Comparison of ENCODE assay signal across 12 cellular contexts in genomic region chr5:176402684-176403083, GRCh38. TPM values are rescaled to one million over a fixed set of nuclear protein-coding genes. Genes with fewer than 3 reads are reported as not detected.
DNase-seq lines count a peak whose midpoint lies in the region; ATAC-seq, FAIRE-seq and TF ChIP-seq lines count a peak whose summit lies in the region.
"Had no signal": no experiment of that assay in that cellular context is flagged by ENCODE, and none has a peak within 500 bp of the region (broad histone marks: within the 10 kb centered on the region; RNA-seq: fewer than 3 reads in every experiment).

No MANE protein-coding gene starts in this region.

- H3K4me1 ChIP-seq in right atrium auricular region (peaks cover 0 to 43% of the 10 kb centered on the region in 2 donors), suprapubic skin (peaks cover 63% of the 10 kb centered on the region)
- H3K4me1 ChIP-seq: right lobe of liver, SJSA1 had no signal

- FAIRE-seq in GM19239 (lab: Jason Lieb, UNC) = no peak
- FAIRE-seq: G401.6 had no signal

- TF ChIP-seq POLR2A in suprapubic skin (IDR thresholded peaks at IDR 0.05) = no peak

- H3K9me3 ChIP-seq in right atrium auricular region (no peaks in the 10 kb centered on the region), suprapubic skin (no peaks in the 10 kb centered on the region)
- H3K9me3 ChIP-seq: right lobe of liver, SJSA1 had no signal

- peak overlapping the region; percentile 33 for H3K27ac ChIP-seq in angular gyrus (ENCODE audit: low read depth, low read length)
- H3K27ac ChIP-seq in right atrium auricular region = peak overlapping the region; percentile 58 to 66
- peak overlapping the region; percentile 35 for H3K27ac ChIP-seq in suprapubic skin
- H3K27ac ChIP-seq: right lobe of liver, SJSA1 had no signal

- H3K4me3 ChIP-seq in right atrium auricular region = no peak overlapping the region
- no peak overlapping the region for H3K4me3 ChIP-seq in suprapubic skin
- H3K4me3 ChIP-seq: dorsolateral prefrontal cortex, right lobe of liver, SJSA1 had no signal

- 47% methylated on average over 8 of the region's 8 CpGs for WGBS in suprapubic skin

- TF ChIP-seq CTCF in right atrium auricular region (IDR thresholded peaks at IDR 0.05) (no peak), suprapubic skin (IDR thresholded peaks at IDR 0.05) (no peak)

- no peaks in the 10 kb centered on the region for H3K27me3 ChIP-seq in right atrium auricular region
- H3K27me3 ChIP-seq in suprapubic skin = no peaks in the 10 kb centered on the region
- H3K27me3 ChIP-seq: dorsolateral prefrontal cortex, right lobe of liver, SJSA1 had no signal

- DNase-seq in right atrium auricular region (ENCODE audit: low spot score) (no peak), suprapubic skin (ENCODE audit: low spot score in 2 of 2) (peak in 1 of 2 donors; percentile 40), GM19239 (ENCODE audit: insufficient read length, low spot score) (no peak)
- DNase-seq: activated naive CD8-positive, alpha-beta T cell treated with anti-CD3 and anti-CD28 coated beads, Interleukin-2, amount 50 U/mL, for 24 hours; CD4-positive, CD25-positive, alpha-beta regulatory T cell; dorsolateral prefrontal cortex; immature natural killer cell had no signal

- no peak for TF ChIP-seq EP300 in suprapubic skin (IDR thresholded peaks at IDR 0.05)

- peaks cover 25% of the 10 kb centered on the region for H3K36me3 ChIP-seq in right atrium auricular region
- peaks cover 31% of the 10 kb centered on the region for H3K36me3 ChIP-seq in suprapubic skin

- no peak for ATAC-seq in GM21717 (IDR thresholded peaks at IDR 0.05; ENCODE audit: unreplicated experiment)
- ATAC-seq: activated naive CD8-positive, alpha-beta T cell treated with anti-CD3 and anti-CD28 coated beads, Interleukin-2, amount 50 U/mL, for 24 hours had no signal

RNA-seq across cellular contexts. Expression of gene CLTB, which starts 13.7 kb away (rescaled TPM):
- total RNA-seq in right atrium auricular region (100 to 1,000 TPM; 241 to 341 TPM), suprapubic skin (100 to 1,000 TPM; 298 to 644 (median 435) TPM)

RNA-seq across cellular contexts. Expression of gene HIGD2A, which starts 14.1 kb away (rescaled TPM):
- total RNA-seq in right atrium auricular region = 100 to 1,000 TPM; 231 to 249 TPM
- 100 to 1,000 TPM; 119 to 173 (median 161) TPM for total RNA-seq in suprapubic skin

RNA-seq across cellular contexts. Expression of gene NOP16, which starts 14.3 kb away (rescaled TPM):
- total RNA-seq in right atrium auricular region (10 to 100 TPM; 11.8 to 16.0 TPM), suprapubic skin (10 to 100 TPM; 21.9 to 33.9 (median 30.5) TPM)

RNA-seq across cellular contexts. Expression of gene ARL10, which starts 37.4 kb away (rescaled TPM):
- total RNA-seq in right atrium auricular region = 1 to 10 TPM; 4.0 to 5.8 TPM
- 10 to 100 TPM in 3 of 4 donors, 1 to 10 TPM in 1; 7.1 to 36.4 (median 21.2) TPM for total RNA-seq in suprapubic skin

RNA-seq across cellular contexts. Expression of gene KIAA1191, which starts 41.1 kb away (rescaled TPM):
- 100 to 1,000 TPM; 118 to 141 TPM for total RNA-seq in right atrium auricular region
- total RNA-seq in suprapubic skin = 100 to 1,000 TPM in 3 of 4 donors, 10 to 100 TPM in 1; 98.1 to 116 (median 109) TPM
